In genomic region chr2:176710657-176711197, GRCh38 we compare ENCODE assay signal across 18 cellular contexts.
DNase-seq lines count a peak whose midpoint lies in the region; ATAC-seq and TF ChIP-seq lines count a peak whose summit lies in the region.
"Had no signal": no experiment of that assay in that cellular context is flagged by ENCODE, and none has a peak within 500 bp of the region (broad histone marks: within the 10 kb centered on the region; RNA-seq: fewer than 3 reads in every experiment).

No MANE protein-coding gene starts in this region.

- no peaks in the 10 kb centered on the region for H3K9me3 ChIP-seq in HEK293 (ENCODE audit: control insufficient read depth, insufficient read depth, low read depth, low read length)
- no peaks in the 10 kb centered on the region for H3K9me3 ChIP-seq in SK-N-SH
- H3K9me3 ChIP-seq in right cardiac atrium (ENCODE audit: control insufficient read depth, low read length), result no peaks in the 10 kb centered on the region
- no peaks in the 10 kb centered on the region for H3K9me3 ChIP-seq in gastroesophageal sphincter

- no peak overlapping the region for H3K27ac Mint-ChIP-seq in stimulated activated effector memory CD8-positive, alpha-beta T cell treated with anti-CD3 and anti-CD28 coated beads, Interleukin-12 subunit alpha, Interleukin-12 subunit beta, amount 100 ng/mL, for 72 hours
- H3K27ac Mint-ChIP-seq: CD4-positive, alpha-beta memory T cell; HFFc6 had no signal

- CTCF ChIA-PET in HEK293 (lab: Yijun Ruan, JAX), result interaction anchor here (0.6 kb wide), 1 partner anchor 24 kb away, joined by 3 read pairs; no protein-coding TSS in a partner anchor
- CTCF ChIA-PET in SK-N-SH (lab: Yijun Ruan, JAX), result interaction anchor here (0.7 to 3.6 kb wide), 4 partner anchors 28 to 438 kb away, joined by 3 to 18 read pairs (median 3); no protein-coding TSS in a partner anchor

- no peak overlapping the region for H2AFZ ChIP-seq in SK-N-SH (ENCODE audit: low read depth)

- no peak for TF ChIP-seq RAD21 in SK-N-SH (IDR thresholded peaks at IDR 0.05; ENCODE audit: low read length)

- no peaks in the 10 kb centered on the region for H3K4me1 Mint-ChIP-seq in stimulated activated effector memory CD8-positive, alpha-beta T cell treated with anti-CD3 and anti-CD28 coated beads, Interleukin-12 subunit alpha, Interleukin-12 subunit beta, amount 100 ng/mL, for 72 hours
- H3K4me1 Mint-ChIP-seq: CD4-positive, alpha-beta memory T cell had no signal

- H3K27ac ChIP-seq in HEK293 (ENCODE audit: extremely low read depth, low read depth, low read length), result no peak overlapping the region
- H3K27ac ChIP-seq in SK-N-SH (ENCODE audit: low read depth in 2 of 2, low read length in 1 of 2), result peak overlapping the region in 1 of 2 experiments; percentile 11; a peak in 2 of 4 replicates
- no peak overlapping the region for H3K27ac ChIP-seq in right cardiac atrium (ENCODE audit: low read length)
- H3K27ac ChIP-seq in gastroesophageal sphincter, result peak overlapping the region in 1 of 4 donors; percentile 31
- H3K27ac ChIP-seq: KMS-11 had no signal

- POLR2A ChIA-PET in HEK293 (lab: Yijun Ruan, JAX) (no interaction called here), SK-N-SH (lab: Yijun Ruan, JAX) (interaction anchor here (0.7 kb wide), 1 partner anchor 699 kb away, joined by 4 read pairs; no protein-coding TSS in a partner anchor)

- H3K4me1 ChIP-seq in HEK293 (ENCODE audit: control insufficient read depth, insufficient read depth, low read length) (no peaks in the 10 kb centered on the region), SK-N-SH (ENCODE audit: control insufficient read depth in 1 of 2, insufficient read depth in 2 of 2, low read depth in 1 of 2, low read length in 1 of 2) (peaks cover 13 to 15% of the 10 kb centered on the region in 2 experiments; a peak in 3 of 4 replicates), right cardiac atrium (ENCODE audit: control insufficient read depth, insufficient read depth, low read length) (peaks cover 1% of the 10 kb centered on the region), gastroesophageal sphincter (no peaks in the 10 kb centered on the region)

- no peaks in the 10 kb centered on the region for H3F3A ChIP-seq in SK-N-SH (replicated peaks; ENCODE audit: insufficient read depth)

- H3K4me3 Mint-ChIP-seq in stimulated activated effector memory CD8-positive, alpha-beta T cell treated with anti-CD3 and anti-CD28 coated beads, Interleukin-12 subunit alpha, Interleukin-12 subunit beta, amount 100 ng/mL, for 72 hours, result no peak overlapping the region
- H3K4me3 Mint-ChIP-seq: CD4-positive, alpha-beta memory T cell; HFFc6 had no signal

- no peak overlapping the region for H3K4me2 ChIP-seq in SK-N-SH
- H3K4me2 ChIP-seq: KMS-11 had no signal

- no peak; a peak in 1 of 4 replicates for TF ChIP-seq EP300 in SK-N-SH (IDR thresholded peaks at IDR 0.05; ENCODE audit: borderline replicate concordance in 1 of 2, low read depth in 1 of 2, low read length in 1 of 2)
- TF ChIP-seq EP300 in gastroesophageal sphincter (IDR thresholded peaks at IDR 0.05), result no peak

- no peaks in the 10 kb centered on the region for H4K20me1 ChIP-seq in SK-N-SH (ENCODE audit: insufficient read depth)

- no peak overlapping the region for H3K9ac ChIP-seq in SK-N-SH
- H3K9ac ChIP-seq: KMS-11 had no signal

- no peak overlapping the region for H3K4me3 ChIP-seq in HEK293 (ENCODE audit: low read depth, low read length)
- H3K4me3 ChIP-seq in SK-N-SH (ENCODE audit: low read depth in 2 of 2, low read length in 1 of 2), result no peak overlapping the region
- no peak overlapping the region for H3K4me3 ChIP-seq in right cardiac atrium (ENCODE audit: low read length)
- H3K4me3 ChIP-seq in gastroesophageal sphincter, result no peak overlapping the region

- H3K36me3 ChIP-seq in HEK293 (ENCODE audit: control insufficient read depth in 2 of 2, insufficient read depth in 1 of 2, low read length in 2 of 2), result no peaks in the 10 kb centered on the region
- no peaks in the 10 kb centered on the region for H3K36me3 ChIP-seq in SK-N-SH (replicated peaks in 1 of 2; ENCODE audit: control insufficient read depth in 1 of 2, insufficient read depth in 2 of 2, low read length in 1 of 2)
- H3K36me3 ChIP-seq in gastroesophageal sphincter, result no peaks in the 10 kb centered on the region

- ATAC-seq in right cardiac atrium (peak; percentile 76 to 83), gastroesophageal sphincter (no peak), HG02870 (IDR thresholded peaks at IDR 0.05; ENCODE audit: unreplicated experiment) (no peak)
- ATAC-seq in stimulated activated effector memory CD8-positive, alpha-beta T cell treated with anti-CD3 and anti-CD28 coated beads, Interleukin-12 subunit alpha, Interleukin-12 subunit beta, amount 100 ng/mL, for 72 hours, result no peak
- ATAC-seq: HepG2 had no signal

- no peaks in the 10 kb centered on the region for H3K9me2 ChIP-seq in SK-N-SH

- H3K9me3 Mint-ChIP-seq in stimulated activated effector memory CD8-positive, alpha-beta T cell treated with anti-CD3 and anti-CD28 coated beads, Interleukin-12 subunit alpha, Interleukin-12 subunit beta, amount 100 ng/mL, for 72 hours, result no peaks in the 10 kb centered on the region
- H3K9me3 Mint-ChIP-seq: HFFc6 had no signal

- DNase-seq in A172 (ENCODE audit: low spot score), result peak; percentile 21
- peak; percentile 4 for DNase-seq in SK-N-SH
- DNase-seq in right cardiac atrium, result peak; percentile 23 to 57 (median 54)
- no peak for DNase-seq in stimulated activated effector memory CD8-positive, alpha-beta T cell treated with anti-CD3 and anti-CD28 coated beads, Interleukin-12 subunit alpha, Interleukin-12 subunit beta, amount 100 ng/mL, for 72 hours (ENCODE audit: low spot score in 2 of 2)
- DNase-seq in SKM-1 treated with dmso at 0.1 percent for 144 hours (lab: John Stamatoyannopoulos, UW; ENCODE audit: unreplicated experiment), result no peak
- DNase-seq: AML-193; CD4-positive, alpha-beta memory T cell; DMS79 treated with DMSO at 0.1 percent for 48 hours; HFFc6; NCI-H1105 treated with DMSO at 0.1 percent for 48 hours; NCI-H187; NCI-H510A treated with DMSO at 0.1 percent for 48 hours; NK-92 treated with Interleukin-12 subunit alpha and Interleukin-12 subunit beta, amount 100 ng/mL, for 24 hours had no signal

- H3K27me3 ChIP-seq in SK-N-SH (ENCODE audit: insufficient read depth) (no peaks in the 10 kb centered on the region), right cardiac atrium (ENCODE audit: control insufficient read depth, insufficient read depth) (no peaks in the 10 kb centered on the region), gastroesophageal sphincter (peaks cover 8% of the 10 kb centered on the region)

- WGBS in SK-N-SH (ENCODE audit: low lambda C conversion rate), result 38% methylated on average over 5 of the region's 7 CpGs
- WGBS in right cardiac atrium, result 51% methylated on average over 7 of the region's 7 CpGs
- 21 to 31% methylated on average over 4 to 7 of the region's 7 CpGs for WGBS in gastroesophageal sphincter (ENCODE audit: low coverage in 1 of 2), 2 donors

- intact Hi-C loops in right cardiac atrium (cut with DNase I), result no loop called here

- no peaks in the 10 kb centered on the region for H3K79me2 ChIP-seq in SK-N-SH (ENCODE audit: insufficient read depth)

- TF ChIP-seq CTCF in HEK293 (tag by site-specific recombination; IDR thresholded peaks at IDR 0.05), result no peak
- no peak for TF ChIP-seq CTCF in SK-N-SH (IDR thresholded peaks at IDR 0.05)
- no peak for TF ChIP-seq CTCF in gastroesophageal sphincter (IDR thresholded peaks at IDR 0.05)

- H3K36me3 Mint-ChIP-seq in stimulated activated effector memory CD8-positive, alpha-beta T cell treated with anti-CD3 and anti-CD28 coated beads, Interleukin-12 subunit alpha, Interleukin-12 subunit beta, amount 100 ng/mL, for 72 hours, result no peaks in the 10 kb centered on the region
- H3K36me3 Mint-ChIP-seq: CD4-positive, alpha-beta memory T cell had no signal

- no peak for TF ChIP-seq POLR2A in gastroesophageal sphincter (IDR thresholded peaks at IDR 0.05)

TF ChIP-seq in HEK293, 187 proteins besides CTCF, POLR2A, EP300 and RAD21 (continues in another document):
- no peak for TF ChIP-seq ZFP41 (tag by site-specific recombination; IDR thresholded peaks at IDR 0.05; ENCODE audit: borderline replicate concordance)

TF ChIP-seq in SK-N-SH, 30 proteins besides CTCF, POLR2A, EP300 and RAD21:
- TF ChIP-seq EZH2phosphoT487 (IDR thresholded peaks at IDR 0.05; ENCODE audit: borderline replicate concordance, low read depth) (no peak), GATA2 (CRISPR knock-in tag; IDR thresholded peaks at IDR 0.05) (peak; percentile 36; the same call in 1 of the 2 replicates)

Comparison
In these comparisons a context has a peak if more than half of its experiments do, and no peak if none do; other contexts are left out.
1. DNase-seq: peak in A172 (single experiment), SK-N-SH (single experiment) and right cardiac atrium (3 of 3); none in stimulated activated effector memory CD8-positive, alpha-beta T cell treated with anti-CD3 and anti-CD28 coated beads, Interleukin-12 subunit alpha, Interleukin-12 subunit beta, amount 100 ng/mL, for 72 hours (0 of 2) and SKM-1 treated with dmso at 0.1 percent for 144 hours (single experiment).
2. ATAC-seq: peak in right cardiac atrium (2 of 2); none in stimulated activated effector memory CD8-positive, alpha-beta T cell treated with anti-CD3 and anti-CD28 coated beads, Interleukin-12 subunit alpha, Interleukin-12 subunit beta, amount 100 ng/mL, for 72 hours (single experiment), gastroesophageal sphincter (single experiment) and HG02870 (single experiment).